Comparison of ENCODE assay signal across 1 cellular context in genomic region chr13:32315255-32316029, GRCh38.
TF ChIP-seq lines count a peak whose summit lies in the region.

TSS of gene BRCA2 (plus strand) at chr13:32315508. CDS start at chr13:32316461, 953 bp downstream.
TSS of gene ZAR1L (minus strand) at chr13:32315363. CDS start at chr13:32311925, 3,438 bp downstream.

TF ChIP-seq in K562, 482 proteins besides CTCF, POLR2A, EP300 and RAD21 (continued from another document and continues in another):
- no peak for TF ChIP-seq GTF2B (IDR thresholded peaks at IDR 0.05; ENCODE audit: extremely low read depth, insufficient read length)
- TF ChIP-seq ZFX (CRISPR knock-in tag; IDR thresholded peaks at IDR 0.05), result peak; percentile 96
- TF ChIP-seq STAT5A (IDR thresholded peaks at IDR 0.05; ENCODE audit: borderline replicate concordance, low read length), result peak; percentile 79
- no peak for TF ChIP-seq ZSCAN32 (CRISPR knock-in tag; IDR thresholded peaks at IDR 0.05)
- no peak for TF ChIP-seq ZNF655 (CRISPR knock-in tag; IDR thresholded peaks at IDR 0.05)
- TF ChIP-seq CHD2 (IDR thresholded peaks at IDR 0.05; ENCODE audit: low read depth, low read length), result no peak
- no peak for TF ChIP-seq ESRRA (IDR thresholded peaks at IDR 0.05; ENCODE audit: borderline replicate concordance, low read depth)
- TF ChIP-seq PTRF (tag; IDR thresholded peaks at IDR 0.05), result no peak
- TF ChIP-seq ZBTB2 (IDR thresholded peaks at IDR 0.05), result peak; percentile 92
- peak; percentile 58 for TF ChIP-seq HCFC1 (IDR thresholded peaks at IDR 0.05; ENCODE audit: low read depth, low read length)
- 0 out of 2 replicates have a peak, but pooled peaks have one; percentile 15 for TF ChIP-seq ZBTB33 (CRISPR knock-in tag; IDR thresholded peaks at IDR 0.05)
- TF ChIP-seq TCF15 (CRISPR knock-in tag; IDR thresholded peaks at IDR 0.05), result no peak
- no peak for TF ChIP-seq TRIM25 (IDR thresholded peaks at IDR 0.05; ENCODE audit: borderline replicate concordance)
- TF ChIP-seq CCNT2 (IDR thresholded peaks at IDR 0.05; ENCODE audit: borderline replicate concordance, extremely low read depth, insufficient read length, low read depth, low read length), result peak; percentile 29
- TF ChIP-seq NR2C2 (CRISPR knock-in tag; IDR thresholded peaks at IDR 0.05), result no peak
- TF ChIP-seq NR2C2 (tag; IDR thresholded peaks at IDR 0.05), result no peak
- TF ChIP-seq ZNF212 (CRISPR knock-in tag; IDR thresholded peaks at IDR 0.05), result no peak
- no peak; the same call in 1 of the 2 replicates for TF ChIP-seq HDAC2 (IDR thresholded peaks at IDR 0.05)
- no peak for TF ChIP-seq BRD9 (IDR thresholded peaks at IDR 0.05; ENCODE audit: low read depth, partially characterized antibody)
- TF ChIP-seq NR2F6 (CRISPR knock-in tag; IDR thresholded peaks at IDR 0.05), result no peak
- no peak for TF ChIP-seq KLF1 (tag; IDR thresholded peaks at IDR 0.05)
- TF ChIP-seq ZFP1 (CRISPR knock-in tag; IDR thresholded peaks at IDR 0.05), result no peak
- peak; percentile 39 for TF ChIP-seq CHD1 (IDR thresholded peaks at IDR 0.05; ENCODE audit: low read length)
- TF ChIP-seq ERF (CRISPR knock-in tag; IDR thresholded peaks at IDR 0.05), result no peak
- TF ChIP-seq KDM5B (IDR thresholded peaks at IDR 0.05; ENCODE audit: insufficient replicate concordance, low read depth, low read length), result peak; percentile 83
- no peak for TF ChIP-seq SIRT6 (IDR thresholded peaks at IDR 0.05; ENCODE audit: low read depth, low read length)
- TF ChIP-seq PCBP2 (IDR thresholded peaks at IDR 0.05; ENCODE audit: low read depth, low read length, poor library complexity, severe bottlenecking), result no peak
- no peak for TF ChIP-seq SIX5 (IDR thresholded peaks at IDR 0.05; ENCODE audit: borderline replicate concordance in 1 of 2, insufficient read depth in 1 of 2, low read depth in 1 of 2, low read length in 2 of 2)
- TF ChIP-seq THAP12 (CRISPR knock-in tag; IDR thresholded peaks at IDR 0.05), result peak; percentile 49; the same call in 1 of the 2 replicates
- TF ChIP-seq XRCC5 (IDR thresholded peaks at IDR 0.05; ENCODE audit: low read depth, low read length), result 0 out of 2 replicates have a peak, but pooled peaks have one; percentile 18
- peak; percentile 62; the same call in 1 of the 2 replicates for TF ChIP-seq JUN (IDR thresholded peaks at IDR 0.05; ENCODE audit: borderline replicate concordance, low read depth, low read length)
- no peak for TF ChIP-seq JUN (CRISPR knock-in tag; IDR thresholded peaks at IDR 0.05; ENCODE audit: borderline replicate concordance)
- TF ChIP-seq PML (IDR thresholded peaks at IDR 0.05; ENCODE audit: low read length), result no peak
- TF ChIP-seq TEAD4 (IDR thresholded peaks at IDR 0.05; ENCODE audit: low read length), result no peak
- TF ChIP-seq TEAD4 (CRISPR knock-in tag; IDR thresholded peaks at IDR 0.05; ENCODE audit: borderline replicate concordance), result no peak
- TF ChIP-seq BRD4 (IDR thresholded peaks at IDR 0.05), result peak; percentile 72; the same call in 1 of the 2 replicates
- TF ChIP-seq SFPQ (IDR thresholded peaks at IDR 0.05; ENCODE audit: low read depth, low read length), result no peak
- no peak for TF ChIP-seq KAT7 (CRISPR knock-in tag; IDR thresholded peaks at IDR 0.05; ENCODE audit: borderline replicate concordance)
- TF ChIP-seq ZNF318 (IDR thresholded peaks at IDR 0.05; ENCODE audit: borderline replicate concordance in 1 of 2, low read depth in 1 of 2), result peak in 1 of 2 experiments; percentile 90; a peak in 2 of 4 replicates
